In the genomic region with DNA sequence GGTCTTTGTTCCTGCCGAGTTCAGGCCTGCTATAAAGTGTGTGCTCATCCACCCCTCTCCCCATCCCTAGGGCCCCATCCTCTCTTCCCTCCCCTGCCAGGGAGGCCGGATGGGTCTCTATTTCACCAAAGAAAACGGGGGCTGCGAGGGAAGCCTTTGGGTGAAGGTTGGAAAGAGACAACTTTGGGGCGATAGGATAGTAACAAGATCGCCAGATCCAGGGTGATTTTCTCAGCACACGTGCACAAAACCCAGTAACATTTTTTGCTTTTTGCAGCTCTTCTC, we compare ENCODE assay signal across 14 cellular contexts. TPM values are rescaled to one million over a fixed set of nuclear protein-coding genes. Genes with fewer than 3 reads are reported as not detected.
DNase-seq lines count a peak whose midpoint lies in the region; ATAC-seq and TF ChIP-seq lines count a peak whose summit lies in the region.
"Had no signal": no experiment of that assay in that cellular context is flagged by ENCODE, and none has a peak within 500 bp of the region (broad histone marks: within the 10 kb centered on the region; RNA-seq: fewer than 3 reads in every experiment).

No MANE protein-coding gene starts in this region.

- H3K27ac Mint-ChIP-seq in activated naive CD8-positive, alpha-beta T cell treated with anti-CD3 and anti-CD28 coated beads for 36 hours, result peak overlapping the region; percentile 100
- H3K27ac Mint-ChIP-seq in nephron progenitor cell, result peak overlapping the region; percentile 51

- DNase-seq in cardiac septum (ENCODE audit: low spot score), result peak; percentile 60
- no peak for DNase-seq in Right ventricle myocardium inferior (ENCODE audit: missing footprints)
- DNase-seq in activated naive CD8-positive, alpha-beta T cell treated with anti-CD3 and anti-CD28 coated beads for 36 hours, result no peak
- DNase-seq in nephron progenitor cell, result no peak
- DNase-seq in upper lobe of right lung, result no peak
- DNase-seq in C1 segment of cervical spinal cord (lab: John Stamatoyannopoulos, UW), result no peak
- no peak for DNase-seq in COR-L47 (lab: John Stamatoyannopoulos, UW)
- DNase-seq: H7, KG1, kidney glomerular epithelial cell, NCI-H510A treated with DMSO at 0.1 percent for 48 hours, SIG-M5 had no signal

- TF ChIP-seq CTCF in nephron progenitor cell (IDR thresholded peaks at IDR 0.05) (no peak), upper lobe of right lung (IDR thresholded peaks at IDR 0.05) (no peak)

- peaks cover 95% of the 10 kb centered on the region for H3K36me3 Mint-ChIP-seq in activated naive CD8-positive, alpha-beta T cell treated with anti-CD3 and anti-CD28 coated beads for 36 hours
- H3K36me3 Mint-ChIP-seq in nephron progenitor cell (ENCODE audit: low read depth), result no peaks in the 10 kb centered on the region

- no peaks in the 10 kb centered on the region for H3K27me3 ChIP-seq in upper lobe of right lung

- intact Hi-C loops in cardiac septum (cut with DNase I), result loop anchor here (2.0 kb wide), 1 partner anchor 115 kb away; a partner anchor contains a TSS
- intact Hi-C loops in Right ventricle myocardium inferior (cut with DNase I), result loop anchor here (1.0 kb wide), 1 partner anchor 82 kb away; no protein-coding TSS in a partner anchor
- intact Hi-C loops in upper lobe of right lung (cut with DNase I), result loop anchor here (5.0 kb wide), 1 partner anchor 116 kb away; a partner anchor contains a TSS

- peaks cover 47% of the 10 kb centered on the region for H3K4me1 ChIP-seq in upper lobe of right lung

- no peaks in the 10 kb centered on the region for H3K9me3 ChIP-seq in upper lobe of right lung

- no peaks in the 10 kb centered on the region for H3K27me3 Mint-ChIP-seq in activated naive CD8-positive, alpha-beta T cell treated with anti-CD3 and anti-CD28 coated beads for 36 hours
- peaks cover 5% of the 10 kb centered on the region for H3K27me3 Mint-ChIP-seq in nephron progenitor cell (ENCODE audit: low read depth, poor library complexity)

- peak overlapping the region; percentile 57 for H3K4me3 Mint-ChIP-seq in activated naive CD8-positive, alpha-beta T cell treated with anti-CD3 and anti-CD28 coated beads for 36 hours
- H3K4me3 Mint-ChIP-seq in nephron progenitor cell, result no peak overlapping the region

- no peak overlapping the region for H3K4me3 ChIP-seq in upper lobe of right lung

- peaks cover 74% of the 10 kb centered on the region for H3K4me1 Mint-ChIP-seq in activated naive CD8-positive, alpha-beta T cell treated with anti-CD3 and anti-CD28 coated beads for 36 hours
- H3K4me1 Mint-ChIP-seq in nephron progenitor cell, result peaks cover 79% of the 10 kb centered on the region

- no peak for ATAC-seq in Right ventricle myocardium inferior
- no peak for ATAC-seq in upper lobe of right lung
- ATAC-seq in HG03280 (IDR thresholded peaks at IDR 0.05; ENCODE audit: unreplicated experiment), result no peak

- no peaks in the 10 kb centered on the region for H3K9me3 Mint-ChIP-seq in activated naive CD8-positive, alpha-beta T cell treated with anti-CD3 and anti-CD28 coated beads for 36 hours
- no peaks in the 10 kb centered on the region for H3K9me3 Mint-ChIP-seq in nephron progenitor cell

- no peaks in the 10 kb centered on the region for H3K36me3 ChIP-seq in upper lobe of right lung

- H3K27ac ChIP-seq in upper lobe of right lung, result peak overlapping the region; percentile 43

RNA-seq across cellular contexts. Expression of a gene that starts 7.0 kb away (rescaled TPM):
- total RNA-seq in cardiac septum (0.32 TPM), Right ventricle myocardium inferior (not detected), upper lobe of right lung (1.1 TPM)
- 100 to 1,000 TPM; 260 to 274 TPM for total RNA-seq in activated naive CD8-positive, alpha-beta T cell treated with anti-CD3 and anti-CD28 coated beads for 36 hours
- total RNA-seq: pulmonary artery endothelial cell had no signal

RNA-seq across cellular contexts. Expression of a gene that starts 56.8 kb away (rescaled TPM):
- total RNA-seq in cardiac septum (not detected), Right ventricle myocardium inferior (not detected), upper lobe of right lung (0.78 TPM)
- total RNA-seq in activated naive CD8-positive, alpha-beta T cell treated with anti-CD3 and anti-CD28 coated beads for 36 hours, result 1 to 10 TPM; 7.3 to 7.6 TPM
- total RNA-seq: pulmonary artery endothelial cell had no signal

Comparison
In these comparisons a context has a peak if more than half of its experiments do, and no peak if none do; other contexts are left out.
1. RNA of a gene that starts 7.0 kb away (total RNA-seq): 260 to 274 TPM in activated naive CD8-positive, alpha-beta T cell treated with anti-CD3 and anti-CD28 coated beads for 36 hours; 1.1 TPM in upper lobe of right lung (single experiment), 0.32 TPM in cardiac septum (single experiment) and not detected in Right ventricle myocardium inferior (single experiment); every median in the first group is over 100 times any median in the second.